1 cellular context compared by ENCODE assay signal in genomic region chr1:151211972-151212705, GRCh38.
TF ChIP-seq lines count a peak whose summit lies in the region.

No MANE protein-coding gene starts in this region.

TF ChIP-seq in IMR-90, 13 proteins besides CTCF, POLR2A, EP300 and RAD21:
- TF ChIP-seq, protein P1, sequence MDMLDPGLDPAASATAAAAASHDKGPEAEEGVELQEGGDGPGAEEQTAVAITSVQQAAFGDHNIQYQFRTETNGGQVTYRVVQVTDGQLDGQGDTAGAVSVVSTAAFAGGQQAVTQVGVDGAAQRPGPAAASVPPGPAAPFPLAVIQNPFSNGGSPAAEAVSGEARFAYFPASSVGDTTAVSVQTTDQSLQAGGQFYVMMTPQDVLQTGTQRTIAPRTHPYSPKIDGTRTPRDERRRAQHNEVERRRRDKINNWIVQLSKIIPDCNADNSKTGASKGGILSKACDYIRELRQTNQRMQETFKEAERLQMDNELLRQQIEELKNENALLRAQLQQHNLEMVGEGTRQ (IDR thresholded peaks at IDR 0.05; ENCODE audit: low read depth, low read length), result no peak
- TF ChIP-seq CHD1 (IDR thresholded peaks at IDR 0.05; ENCODE audit: low read depth, low read length), result no peak
- TF ChIP-seq BHLHE40 (IDR thresholded peaks at IDR 0.05; ENCODE audit: low read depth, low read length), result no peak
- TF ChIP-seq MAZ (IDR thresholded peaks at IDR 0.05; ENCODE audit: borderline replicate concordance, low read depth, low read length), result no peak
- TF ChIP-seq FOS (IDR thresholded peaks at IDR 0.05; ENCODE audit: low read depth, low read length), result no peak
- TF ChIP-seq NFE2L2 (IDR thresholded peaks at IDR 0.05; ENCODE audit: low read depth, low read length), result no peak
- no peak for TF ChIP-seq ELK1 (IDR thresholded peaks at IDR 0.05; ENCODE audit: borderline replicate concordance, low read depth, low read length)
- no peak for TF ChIP-seq RCOR1 (IDR thresholded peaks at IDR 0.05; ENCODE audit: insufficient replicate concordance, low read length)
- no peak for TF ChIP-seq CEBPB (IDR thresholded peaks at IDR 0.05; ENCODE audit: low read depth, low read length)
- TF ChIP-seq MXI1 (IDR thresholded peaks at IDR 0.05; ENCODE audit: borderline replicate concordance, low read depth, low read length), result no peak
- TF ChIP-seq RFX5 (IDR thresholded peaks at IDR 0.05; ENCODE audit: low read depth, low read length), result no peak
- no peak for TF ChIP-seq SMC3 (IDR thresholded peaks at IDR 0.05; ENCODE audit: low read depth, low read length)
- no peak for TF ChIP-seq MAFK (IDR thresholded peaks at IDR 0.05; ENCODE audit: low read depth, low read length)
